Comparison of ENCODE assay signal across 15 cellular contexts in genomic region chr6:36376183-36376582, GRCh38. TPM values are rescaled to one million over a fixed set of nuclear protein-coding genes. Genes with fewer than 3 reads are reported as not detected.
DNase-seq lines count a peak whose midpoint lies in the region; ATAC-seq, FAIRE-seq and TF ChIP-seq lines count a peak whose summit lies in the region.
"Had no signal": no experiment of that assay in that cellular context is flagged by ENCODE, and none has a peak within 500 bp of the region (broad histone marks: within the 10 kb centered on the region; RNA-seq: fewer than 3 reads in every experiment).

No MANE protein-coding gene starts in this region.

- no peak for TF ChIP-seq RAD21 in HepG2 (CRISPR knock-in tag; IDR thresholded peaks at IDR 0.05)

- BruUV-seq in HepG2 (replicated peaks; lab: Mats Ljungman, UMichigan): no TSS peak

- TF ChIP-seq EP300 in HepG2 (IDR thresholded peaks at IDR 0.05; ENCODE audit: low read depth in 2 of 2, low read length in 2 of 2) (no peak), HepG2 (CRISPR knock-in tag; IDR thresholded peaks at IDR 0.05; ENCODE audit: borderline replicate concordance) (no peak)

- H3K36me3 Mint-ChIP-seq in activated CD4-positive, alpha-beta T cell treated with anti-CD3 and anti-CD28 coated beads, Interleukin-2, amount 10 ng/mL, durations not matched to agents 7 days and 5 days (ENCODE audit: low read depth): peaks cover 24% of the 10 kb centered on the region
- H3K36me3 Mint-ChIP-seq: CD8-positive, alpha-beta T cell had no signal

- no peaks in the 10 kb centered on the region for H3K9me3 Mint-ChIP-seq in activated CD4-positive, alpha-beta T cell treated with anti-CD3 and anti-CD28 coated beads, Interleukin-2, amount 10 ng/mL, durations not matched to agents 7 days and 5 days
- H3K9me3 Mint-ChIP-seq: CD8-positive, alpha-beta T cell had no signal

- no peak overlapping the region for H3K27ac Mint-ChIP-seq in activated CD4-positive, alpha-beta T cell treated with anti-CD3 and anti-CD28 coated beads, Interleukin-2, amount 10 ng/mL, durations not matched to agents 7 days and 5 days
- H3K27ac Mint-ChIP-seq: B cell; CD8-positive, alpha-beta T cell had no signal

- TF ChIP-seq CTCF in HEK293 (tag by site-specific recombination; IDR thresholded peaks at IDR 0.05): no peak
- no peak for TF ChIP-seq CTCF in ascending aorta (IDR thresholded peaks at IDR 0.05)
- no peak for TF ChIP-seq CTCF in HepG2 (CRISPR knock-in tag; IDR thresholded peaks at IDR 0.05)
- TF ChIP-seq CTCF in testis (IDR thresholded peaks at IDR 0.05): no peak

- H4K20me1 ChIP-seq in HepG2 (ENCODE audit: insufficient read depth, low read length): no peaks in the 10 kb centered on the region
- H4K20me1 ChIP-seq: BLaER1 treated with 17β-estradiol and CSF1 and Interleukin-3, amounts not matched to agents 10 nM and 100 nM had no signal

- H2AFZ ChIP-seq in HepG2 (ENCODE audit: low read length): no peak overlapping the region

- no peak overlapping the region for H3K4me3 Mint-ChIP-seq in activated CD4-positive, alpha-beta T cell treated with anti-CD3 and anti-CD28 coated beads, Interleukin-2, amount 10 ng/mL, durations not matched to agents 7 days and 5 days
- H3K4me3 Mint-ChIP-seq: B cell; CD8-positive, alpha-beta T cell had no signal

- H3K27ac ChIP-seq in HEK293 (ENCODE audit: extremely low read depth, low read depth, low read length): no peak overlapping the region
- peak overlapping the region; percentile 84 to 85 for H3K27ac ChIP-seq in ascending aorta
- H3K27ac ChIP-seq in HepG2 (ENCODE audit: extremely low read length, insufficient read depth, low read length): no peak overlapping the region
- no peak overlapping the region for H3K27ac ChIP-seq in testis
- H3K27ac ChIP-seq: BLaER1 treated with 17β-estradiol and CSF1 and Interleukin-3, amounts not matched to agents 10 nM and 100 nM had no signal

- intact Hi-C loops in ascending aorta (cut with DNase I) (no loop called here), HepG2 (cut with micrococcal nuclease; ENCODE audit: unreplicated experiment) (no loop called here), testis (cut with DNase I; ENCODE audit: low total_unique reads) (no loop called here)

- H3K79me2 ChIP-seq in HepG2 (ENCODE audit: insufficient read depth, low read length): no peaks in the 10 kb centered on the region

- no peak overlapping the region for H3K4me2 ChIP-seq in HepG2 (ENCODE audit: low read depth, low read length)

- H3K27me3 ChIP-seq in ascending aorta: no peaks in the 10 kb centered on the region
- H3K27me3 ChIP-seq in HepG2 (ENCODE audit: control insufficient read depth in 1 of 2, insufficient read depth in 2 of 2, low read length in 2 of 2): peaks cover 3 to 50% of the 10 kb centered on the region in 2 experiments
- no peaks in the 10 kb centered on the region for H3K27me3 ChIP-seq in testis
- H3K27me3 ChIP-seq: BLaER1 treated with 17β-estradiol and CSF1 and Interleukin-3, amounts not matched to agents 10 nM and 100 nM had no signal

- 57% methylated on average over 8 of the region's 8 CpGs for WGBS in HepG2 (ENCODE audit: low lambda C conversion rate)
- WGBS in testis, 2 donors: 91 to 93% methylated on average over 8 of the region's 8 CpGs

- CTCF ChIA-PET in HEK293 (lab: Yijun Ruan, JAX) (no interaction called here), HepG2 (lab: Yijun Ruan, JAX; ENCODE audit: low intra/inter-chr PET ratio, low total read pairs) (no interaction called here)
- CTCF ChIA-PET in activated CD4-positive, alpha-beta T cell treated with anti-CD3 and anti-CD28 coated beads, Interleukin-2, amount 10 ng/mL, durations not matched to agents 7 days and 5 days (lab: Charles Lee): interaction anchor here (0.7 kb wide), 1 partner anchor 357 kb away, joined by 5 read pairs; no protein-coding TSS in a partner anchor

- POLR2A ChIA-PET in HEK293 (lab: Yijun Ruan, JAX) (no interaction called here), HepG2 (lab: Yijun Ruan, JAX) (no interaction called here)
- POLR2A ChIA-PET in activated CD4-positive, alpha-beta T cell treated with anti-CD3 and anti-CD28 coated beads, Interleukin-2, amount 10 ng/mL, durations not matched to agents 7 days and 5 days (lab: Charles Lee): no interaction called here

- H3K4me1 ChIP-seq in HEK293 (ENCODE audit: control insufficient read depth, insufficient read depth, low read length): no peaks in the 10 kb centered on the region
- peaks cover 4 to 20% of the 10 kb centered on the region in 2 donors for H3K4me1 ChIP-seq in ascending aorta
- H3K4me1 ChIP-seq in HepG2 (ENCODE audit: insufficient read depth, low read length): no peaks in the 10 kb centered on the region
- H3K4me1 ChIP-seq in testis: peaks cover 10% of the 10 kb centered on the region
- H3K4me1 ChIP-seq: HAP-1 had no signal

- H3K36me3 ChIP-seq in HEK293 (ENCODE audit: control insufficient read depth in 2 of 2, insufficient read depth in 1 of 2, low read length in 2 of 2) (no peaks in the 10 kb centered on the region), ascending aorta (no peaks in the 10 kb centered on the region), HepG2 (replicated peaks in 1 of 2; ENCODE audit: control insufficient read depth in 1 of 2, insufficient read depth in 2 of 2, low read length in 2 of 2) (no peaks in the 10 kb centered on the region), testis (ENCODE audit: low read depth, missing control alignments) (no peaks in the 10 kb centered on the region)
- H3K36me3 ChIP-seq: BLaER1 treated with 17β-estradiol and CSF1 and Interleukin-3, amounts not matched to agents 10 nM and 100 nM; HAP-1 had no signal

- no peak for TF ChIP-seq POLR2A in HepG2 (IDR thresholded peaks at IDR 0.05; ENCODE audit: insufficient read depth in 1 of 2, low read depth in 2 of 2, low read length in 2 of 2)
- no peak for TF ChIP-seq POLR2A in testis (IDR thresholded peaks at IDR 0.05)

- H3K9me3 ChIP-seq in HEK293 (ENCODE audit: control insufficient read depth, insufficient read depth, low read depth, low read length) (no peaks in the 10 kb centered on the region), ascending aorta (no peaks in the 10 kb centered on the region), HepG2 (ENCODE audit: low read length) (no peaks in the 10 kb centered on the region), testis (no peaks in the 10 kb centered on the region)
- H3K9me3 ChIP-seq: BLaER1 treated with 17β-estradiol and CSF1 and Interleukin-3, amounts not matched to agents 10 nM and 100 nM; HAP-1 had no signal

- no peaks in the 10 kb centered on the region for H3K27me3 Mint-ChIP-seq in activated CD4-positive, alpha-beta T cell treated with anti-CD3 and anti-CD28 coated beads, Interleukin-2, amount 10 ng/mL, durations not matched to agents 7 days and 5 days

- H3K4me1 Mint-ChIP-seq in activated CD4-positive, alpha-beta T cell treated with anti-CD3 and anti-CD28 coated beads, Interleukin-2, amount 10 ng/mL, durations not matched to agents 7 days and 5 days: peaks cover 6% of the 10 kb centered on the region

- in situ Hi-C loops in HepG2 (cut with HindIII; ENCODE audit: extremely low pct_ligation_motif_present, low pct_unique_long_range_greater_than_20kb): no loop called here

- DNase-seq in ascending aorta (ENCODE audit: low spot score in 2 of 2) (no peak), HepG2 (ENCODE audit: low spot score) (no peak), testis (no peak)
- no peak for DNase-seq in activated CD4-positive, alpha-beta T cell treated with anti-CD3 and anti-CD28 coated beads, Interleukin-2, amount 10 ng/mL, durations not matched to agents 7 days and 5 days
- DNase-seq: Calu3; CD8-positive, alpha-beta T cell; DMS79 treated with DMSO at 0.1 percent for 48 hours; GF-D8 had no signal

- ATAC-seq in HepG2 (no peak), HG02623 (IDR thresholded peaks at IDR 0.05; ENCODE audit: unreplicated experiment) (no peak)
- ATAC-seq: CD8-positive, alpha-beta T cell had no signal

- H3K4me3 ChIP-seq in HEK293 (ENCODE audit: low read depth, low read length) (no peak overlapping the region), ascending aorta (no peak overlapping the region), HepG2 (replicated peaks in 1 of 3; ENCODE audit: insufficient read depth in 1 of 3, low read depth in 2 of 3, low read length in 3 of 3) (no peak overlapping the region), testis (peak overlapping the region; percentile 0 to 1)
- H3K4me3 ChIP-seq: BLaER1 treated with 17β-estradiol and CSF1 and Interleukin-3, amounts not matched to agents 10 nM and 100 nM; HAP-1 had no signal

- no peak overlapping the region for H3K9ac ChIP-seq in HepG2 (ENCODE audit: insufficient read depth, low read depth, low read length)
- H3K9ac ChIP-seq: BLaER1 treated with 17β-estradiol and CSF1 and Interleukin-3, amounts not matched to agents 10 nM and 100 nM had no signal

- FAIRE-seq in HepG2 (lab: Jason Lieb, UNC): no peak
- FAIRE-seq: H1 had no signal

RNA-seq across cellular contexts. Expression of gene ETV7, which starts 11.3 kb away (rescaled TPM):
- not detected for total RNA-seq in ascending aorta
- total RNA-seq in HepG2 (2016; rRNA removed; fragmentation: Illumina TruSeq; extraction: Trizol): not detected in 2 replicates
- total RNA-seq in HepG2 (2016; cell fraction: cytosol; rRNA removed; fragmentation: Illumina TruSeq; extraction: Trizol; ENCODE audit: low read depth): not detected in 2 replicates
- not detected in 2 replicates for total RNA-seq in HepG2 (2016; cell fraction: insoluble cytoplasmic fraction; rRNA removed; fragmentation: Illumina TruSeq; extraction: Trizol)
- total RNA-seq in HepG2 (2016; cell fraction: membrane; rRNA removed; fragmentation: Illumina TruSeq; extraction: Trizol): not detected in 2 replicates
- not detected in 2 replicates for total RNA-seq in HepG2 (2016; cell fraction: nucleus; rRNA removed; fragmentation: Illumina TruSeq; extraction: Trizol)
- not detected in 2 replicates for polyA plus RNA-seq in HepG2 (2011; rRNA removed)
- polyA plus RNA-seq in HepG2 (2011; cell fraction: cytosol; rRNA removed): not detected in 2 replicates
- polyA plus RNA-seq in HepG2 (2011; cell fraction: nucleus; rRNA removed): not detected in 2 replicates
- 0.09 TPM in 1 of 2 replicates, not detected in the other for polyA plus RNA-seq in HepG2 (2012)
- polyA plus RNA-seq in HepG2 (2016; cell fraction: cytosol; fragmentation: Illumina TruSeq; extraction: Trizol; ENCODE audit: low read depth): not detected in 2 replicates
- polyA plus RNA-seq in HepG2 (2016; cell fraction: insoluble cytoplasmic fraction; fragmentation: Illumina TruSeq; extraction: Trizol; ENCODE audit: low read depth): not detected in 2 replicates
- not detected in 2 replicates for polyA plus RNA-seq in HepG2 (2016; cell fraction: membrane; fragmentation: Illumina TruSeq; extraction: Trizol; ENCODE audit: low read depth)
- not detected in 2 replicates for polyA plus RNA-seq in HepG2 (2016; cell fraction: nucleus; fragmentation: Illumina TruSeq; extraction: Trizol; ENCODE audit: insufficient read depth, low read depth)
- not detected in 2 replicates for polyA minus RNA-seq in HepG2 (2011; rRNA and poly(A)+ RNA removed; ENCODE audit: low replicate concordance)
- polyA minus RNA-seq in HepG2 (2011; cell fraction: cytosol; rRNA and poly(A)+ RNA removed): not detected in 2 replicates
- polyA minus RNA-seq in HepG2 (2011; cell fraction: nucleus; rRNA and poly(A)+ RNA removed): not detected in 2 replicates
- total RNA-seq in testis: 1 to 10 TPM in 1 of 2 donors, under 1 TPM in 1; 0.68 to 1.3 TPM
- 2.2 TPM for polyA plus RNA-seq in testis (ENCODE audit: insufficient read depth, low read depth, low replicate concordance)
- total RNA-seq in activated CD4-positive, alpha-beta T cell treated with anti-CD3 and anti-CD28 coated beads, Interleukin-2, amount 10 ng/mL, durations not matched to agents 7 days and 5 days: 10 to 100 TPM; 13.4 to 15.3 TPM
- total RNA-seq: A172 had no signal

RNA-seq across cellular contexts. Expression of gene BNIP5, which starts 39.5 kb away (rescaled TPM):
- total RNA-seq in ascending aorta (not detected), HepG2 (2016; rRNA removed; fragmentation: Illumina TruSeq; extraction: Trizol) (not detected in 2 replicates), testis (under 1 TPM; 0.68 to 0.87 TPM)
- not detected in 2 replicates for total RNA-seq in HepG2 (2016; cell fraction: cytosol; rRNA removed; fragmentation: Illumina TruSeq; extraction: Trizol; ENCODE audit: low read depth)
- total RNA-seq in HepG2 (2016; cell fraction: insoluble cytoplasmic fraction; rRNA removed; fragmentation: Illumina TruSeq; extraction: Trizol): not detected in 2 replicates
- not detected in 2 replicates for total RNA-seq in HepG2 (2016; cell fraction: membrane; rRNA removed; fragmentation: Illumina TruSeq; extraction: Trizol)
- total RNA-seq in HepG2 (2016; cell fraction: nucleus; rRNA removed; fragmentation: Illumina TruSeq; extraction: Trizol): not detected in 2 replicates
- polyA plus RNA-seq in HepG2 (2011; rRNA removed) (0.01 TPM in 1 of 2 replicates, not detected in the other), testis (ENCODE audit: insufficient read depth, low read depth, low replicate concordance) (0.96 TPM)
- not detected in 2 replicates for polyA plus RNA-seq in HepG2 (2011; cell fraction: cytosol; rRNA removed)
- polyA plus RNA-seq in HepG2 (2011; cell fraction: nucleus; rRNA removed): 0.03 TPM in 1 of 2 replicates, not detected in the other
- not detected in 2 replicates for polyA plus RNA-seq in HepG2 (2012)
- not detected in 2 replicates for polyA plus RNA-seq in HepG2 (2016; cell fraction: cytosol; fragmentation: Illumina TruSeq; extraction: Trizol; ENCODE audit: low read depth)
- polyA plus RNA-seq in HepG2 (2016; cell fraction: insoluble cytoplasmic fraction; fragmentation: Illumina TruSeq; extraction: Trizol; ENCODE audit: low read depth): not detected in 2 replicates
- polyA plus RNA-seq in HepG2 (2016; cell fraction: membrane; fragmentation: Illumina TruSeq; extraction: Trizol; ENCODE audit: low read depth): not detected in 2 replicates
- polyA plus RNA-seq in HepG2 (2016; cell fraction: nucleus; fragmentation: Illumina TruSeq; extraction: Trizol; ENCODE audit: insufficient read depth, low read depth): not detected in 2 replicates
- polyA minus RNA-seq in HepG2 (2011; rRNA and poly(A)+ RNA removed; ENCODE audit: low replicate concordance): 0.16 TPM in 1 of 2 replicates, not detected in the other
- polyA minus RNA-seq in HepG2 (2011; cell fraction: cytosol; rRNA and poly(A)+ RNA removed): not detected in 2 replicates
- polyA minus RNA-seq in HepG2 (2011; cell fraction: nucleus; rRNA and poly(A)+ RNA removed): not detected in 2 replicates
- total RNA-seq in activated CD4-positive, alpha-beta T cell treated with anti-CD3 and anti-CD28 coated beads, Interleukin-2, amount 10 ng/mL, durations not matched to agents 7 days and 5 days: not detected
- total RNA-seq: A172; CD8-positive, alpha-beta T cell; H1 had no signal
- polyA plus RNA-seq: H1 had no signal

Comparison
In these comparisons a context has a peak if more than half of its experiments do, and no peak if none do; other contexts are left out.
1. H3K27ac ChIP-seq: peak in ascending aorta (2 of 2); none in HEK293 (single experiment), HepG2 (single experiment) and testis (0 of 2).
2. H3K4me3 ChIP-seq: peak in testis (2 of 2); none in HEK293 (single experiment), ascending aorta (0 of 2) and HepG2 (0 of 3).
3. RNA of gene ETV7, which starts 11.3 kb away (total RNA-seq): 13.4 to 15.3 TPM in activated CD4-positive, alpha-beta T cell treated with anti-CD3 and anti-CD28 coated beads, Interleukin-2, amount 10 ng/mL, durations not matched to agents 7 days and 5 days; 0.68 to 1.3 TPM in testis, not detected in ascending aorta (single experiment) and not detected in HepG2; every median in the first group is over 4 times any median in the second.
4. Of the 63 proteins assayed by ChIP-seq in both HepG2 and HEK293: peak only in HepG2: none; only in HEK293: REST; in both: none; in neither: 62.